ENCODE assay signal across 8 cellular contexts in genomic region chr22:39097098-39098020, GRCh38. TPM values are rescaled to one million over a fixed set of nuclear protein-coding genes. Genes with fewer than 3 reads are reported as not detected.
DNase-seq lines count a peak whose midpoint lies in the region; ATAC-seq and TF ChIP-seq lines count a peak whose summit lies in the region.

Gene APOBEC3H (plus strand): TSS chr22:39097244. CDS start chr22:39100279, 3,035 bp downstream.

- H3K4ac ChIP-seq in trophoblast cell (ENCODE audit: low read depth, low read length) = peak within 1 kb of the TSS; percentile 78

- no peak within 1 kb of the TSS for H3K23ac ChIP-seq in trophoblast cell (ENCODE audit: low read length)

- ATAC-seq in SK-N-SH treated with all-trans-retinoic acid at 6 μM for 48 hours = no peak
- ATAC-seq in GM18873 (IDR thresholded peaks at IDR 0.05; ENCODE audit: low FRiP score, unreplicated experiment) = no peak

- H3K9me3 ChIP-seq in SK-N-SH (no peaks in the 10 kb centered on the region), trophoblast cell (ENCODE audit: insufficient read depth, low read depth, low read length) (peaks cover 2% of the 10 kb centered on the region)
- no peaks in the 10 kb centered on the region for H3K9me3 ChIP-seq in effector memory CD4-positive, alpha-beta T cell (ENCODE audit: control insufficient read depth, low read length)

- peak within 1 kb of the TSS; percentile 90 for H2BK120ac ChIP-seq in trophoblast cell (ENCODE audit: insufficient read depth, low read length, poor library complexity)

- H4K91ac ChIP-seq in trophoblast cell (ENCODE audit: low read depth, low read length) = peak within 1 kb of the TSS; percentile 85

- H2BK12ac ChIP-seq in trophoblast cell (ENCODE audit: low read length) = peak within 1 kb of the TSS; percentile 63

- H4K20me1 ChIP-seq in SK-N-SH (ENCODE audit: insufficient read depth) = no peaks in the 10 kb centered on the region

- H2BK5ac ChIP-seq in trophoblast cell (ENCODE audit: low read depth, low read length, poor library complexity) = peak within 1 kb of the TSS; percentile 73

- no peak within 1 kb of the TSS for H3K4me3 ChIP-seq in SK-N-SH (ENCODE audit: low read depth in 2 of 2, low read length in 1 of 2)
- peak within 1 kb of the TSS; percentile 5 for H3K4me3 ChIP-seq in effector memory CD4-positive, alpha-beta T cell (ENCODE audit: insufficient read depth, low read depth, low read length, poor library complexity, severe bottlenecking)
- H3K4me3 ChIP-seq in trophoblast cell (ENCODE audit: low read depth, low read length) = no peak within 1 kb of the TSS

- H3K79me1 ChIP-seq in trophoblast cell (ENCODE audit: low read length) = peaks cover 9% of the 10 kb centered on the region

- no peak for TF ChIP-seq EP300 in SK-N-SH (IDR thresholded peaks at IDR 0.05; ENCODE audit: borderline replicate concordance in 1 of 2, low read depth in 1 of 2, low read length in 1 of 2)

- no peaks in the 10 kb centered on the region for H3K27me3 ChIP-seq in SK-N-SH (ENCODE audit: insufficient read depth)
- H3K27me3 ChIP-seq in effector memory CD4-positive, alpha-beta T cell (replicated peaks; ENCODE audit: control insufficient read depth, insufficient read depth, low read length, poor library complexity, severe bottlenecking) = no peaks in the 10 kb centered on the region
- H3K27me3 ChIP-seq in trophoblast cell (ENCODE audit: insufficient read depth, low read length) = no peaks in the 10 kb centered on the region

- H2AFZ ChIP-seq in SK-N-SH (ENCODE audit: low read depth) (peak within 1 kb of the TSS; percentile 35; the same call in 1 of the 2 replicates), trophoblast cell (ENCODE audit: insufficient read depth, low read length, poor library complexity) (peak within 1 kb of the TSS; percentile 88)

- H3K9ac ChIP-seq in SK-N-SH (no peak within 1 kb of the TSS), trophoblast cell (ENCODE audit: low read length) (no peak within 1 kb of the TSS)

- WGBS in SK-N-SH (ENCODE audit: low lambda C conversion rate) = 92% methylated on average over 3 of the region's 9 CpGs
- no CpG with 5 or more reads among the region's 9 CpGs for WGBS in trophoblast cell (ENCODE audit: extremely low coverage, insufficient coverage, insufficient read length)

- no peaks in the 10 kb centered on the region for H3K9me2 ChIP-seq in SK-N-SH

- H3K79me2 ChIP-seq in SK-N-SH (ENCODE audit: insufficient read depth) (no peaks in the 10 kb centered on the region), trophoblast cell (ENCODE audit: control insufficient read depth, insufficient read depth, low read length, poor library complexity) (peaks cover 3% of the 10 kb centered on the region)

- H3K18ac ChIP-seq in trophoblast cell (ENCODE audit: low read length) = peak within 1 kb of the TSS; percentile 46

- H3K36me3 ChIP-seq in SK-N-SH (replicated peaks in 1 of 2; ENCODE audit: control insufficient read depth in 1 of 2, insufficient read depth in 2 of 2, low read length in 1 of 2) (no peaks in the 10 kb centered on the region), trophoblast cell (ENCODE audit: control insufficient read depth in 1 of 2, insufficient read depth in 2 of 2, low read length in 2 of 2) (no peaks in the 10 kb centered on the region)
- no peaks in the 10 kb centered on the region for H3K36me3 ChIP-seq in effector memory CD4-positive, alpha-beta T cell (ENCODE audit: control insufficient read depth, insufficient read depth, low read length)

- H2AK5ac ChIP-seq in trophoblast cell (ENCODE audit: low read length) = peak within 1 kb of the TSS; percentile 89

- H3K4me2 ChIP-seq in SK-N-SH (no peak within 1 kb of the TSS), trophoblast cell (ENCODE audit: low read length) (no peak within 1 kb of the TSS)

- no peaks in the 10 kb centered on the region for H3F3A ChIP-seq in SK-N-SH (replicated peaks; ENCODE audit: insufficient read depth)

- H3K14ac ChIP-seq in trophoblast cell (ENCODE audit: low read length) = peak within 1 kb of the TSS; percentile 57

- POLR2A ChIA-PET in SK-N-SH (lab: Yijun Ruan, JAX) = no interaction called here

- H3K27ac ChIP-seq in SK-N-SH (ENCODE audit: low read depth in 2 of 2, low read length in 1 of 2) (no peak within 1 kb of the TSS), trophoblast cell (ENCODE audit: low read depth, low read length) (no peak within 1 kb of the TSS)
- peak within 1 kb of the TSS; percentile 85 for H3K27ac ChIP-seq in effector memory CD4-positive, alpha-beta T cell (ENCODE audit: insufficient read depth, low read length, poor library complexity, severe bottlenecking)

- no peak for TF ChIP-seq RAD21 in SK-N-SH (IDR thresholded peaks at IDR 0.05; ENCODE audit: low read length)

- CTCF ChIA-PET in SK-N-SH (lab: Yijun Ruan, JAX) = no interaction called here

- peak within 1 kb of the TSS; percentile 40 for H4K12ac ChIP-seq in trophoblast cell (ENCODE audit: low read depth, low read length)

- peak within 1 kb of the TSS; percentile 73 for H4K8ac ChIP-seq in trophoblast cell (ENCODE audit: low read depth, low read length)

- no peak for DNase-seq in SK-N-SH
- peak; percentile 59 for DNase-seq in OCI-M1 (lab: John Stamatoyannopoulos, UW)
- no peak for DNase-seq in effector memory CD4-positive, alpha-beta T cell
- no peak for DNase-seq in trophoblast cell
- no peak for DNase-seq in kidney glomerular epithelial cell (lab: John Stamatoyannopoulos, UW)
- no peak for DNase-seq in stimulated activated CD4-positive, alpha-beta T cell treated with anti-CD3 and anti-CD28 coated beads, Interleukin-12 subunit alpha, Interleukin-12 subunit beta, amount 100 ng/mL, for 4 hours

- no peak for TF ChIP-seq CTCF in SK-N-SH (IDR thresholded peaks at IDR 0.05)

- H3K4me1 ChIP-seq in SK-N-SH (ENCODE audit: control insufficient read depth in 1 of 2, insufficient read depth in 2 of 2, low read depth in 1 of 2, low read length in 1 of 2) (no peaks in the 10 kb centered on the region; a peak in 1 of 4 replicates), trophoblast cell (ENCODE audit: control insufficient read depth in 1 of 2, insufficient read depth in 2 of 2, low read length in 2 of 2) (peaks cover 8 to 10% of the 10 kb centered on the region in 2 experiments)
- H3K4me1 ChIP-seq in effector memory CD4-positive, alpha-beta T cell (ENCODE audit: control insufficient read depth, insufficient read depth, low read length, poor library complexity, severe bottlenecking) = peaks cover 58% of the 10 kb centered on the region

TF ChIP-seq in SK-N-SH, 30 proteins besides CTCF, POLR2A, EP300 and RAD21 (continues in another document):
- TF ChIP-seq MXI1 (IDR thresholded peaks at IDR 0.05; ENCODE audit: low read depth, low read length) (no peak), TEAD4 (IDR thresholded peaks at IDR 0.05; ENCODE audit: borderline replicate concordance, insufficient read depth) (no peak)

TF ChIP-seq in SK-N-SH treated with all-trans-retinoic acid at 6 μM for 48 hours, 23 proteins besides CTCF, POLR2A, EP300 and RAD21 (continues in another document):
- TF ChIP-seq ZC3H10 (CRISPR knock-in tag; IDR thresholded peaks at IDR 0.05) (no peak), CSRNP3 (CRISPR knock-in tag; IDR thresholded peaks at IDR 0.05) (no peak), CSDC2 (CRISPR knock-in tag; IDR thresholded peaks at IDR 0.05) (no peak), BACH2 (CRISPR knock-in tag; IDR thresholded peaks at IDR 0.05; ENCODE audit: borderline replicate concordance) (no peak), PATZ1 (CRISPR knock-in tag; IDR thresholded peaks at IDR 0.05; ENCODE audit: borderline replicate concordance) (no peak), ZNF565 (CRISPR knock-in tag; conservative IDR thresholded peaks at IDR 0.05; ENCODE audit: low read depth) (no peak), ZFP30 (CRISPR knock-in tag; IDR thresholded peaks at IDR 0.05) (no peak), ZFP3 (CRISPR knock-in tag; IDR thresholded peaks at IDR 0.05) (no peak), ARNTL (CRISPR knock-in tag; IDR thresholded peaks at IDR 0.05; ENCODE audit: borderline replicate concordance, low read depth) (no peak)

RNA-seq across cellular contexts. Expression of gene APOBEC3H, which starts in this region (rescaled TPM):
- 0.18 and 0.49 TPM in 2 replicates for polyA plus RNA-seq in SK-N-SH (2012; rRNA removed)
- 0.18 and 0.33 TPM in 2 replicates for polyA plus RNA-seq in SK-N-SH (2012; cell fraction: cytosol; rRNA removed)
- 0.54 and 0.77 TPM in 2 replicates for polyA plus RNA-seq in SK-N-SH (2012; cell fraction: nucleus; rRNA removed)
- 0.94 and 1.1 TPM in 2 replicates for polyA plus RNA-seq in trophoblast cell (2013)
